1 cellular context compared by ENCODE assay signal in the genomic region with DNA sequence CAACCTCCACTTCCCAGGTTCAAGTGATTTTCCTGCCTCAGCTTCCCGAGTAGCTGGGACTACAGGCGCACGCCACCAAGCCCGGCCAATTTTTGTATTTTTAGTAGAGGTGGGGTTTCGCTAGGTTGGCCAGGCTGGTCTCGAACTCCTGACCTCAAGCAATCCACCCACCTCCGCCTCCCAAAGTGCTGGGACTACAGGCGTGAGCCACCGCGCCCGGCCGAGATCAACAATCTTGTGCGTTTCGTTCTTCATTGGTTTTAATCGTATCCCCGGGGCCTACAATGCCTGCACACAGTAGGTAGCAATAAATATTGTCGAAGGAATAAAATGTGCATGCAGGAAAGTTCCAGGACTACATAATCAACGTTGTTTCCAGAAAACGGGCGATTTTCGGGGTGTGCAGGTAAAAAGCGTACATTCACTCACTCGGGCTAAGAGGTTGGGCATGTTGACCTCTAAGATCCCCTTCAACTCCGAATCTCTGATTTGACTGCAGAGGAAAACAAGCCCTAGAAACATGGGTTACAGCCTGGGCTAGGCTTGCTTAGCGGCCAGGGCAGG.
A peak's percentile ranks its signal among the peaks of the same experiment; 100 is the strongest.
TF ChIP-seq lines count a peak whose summit lies in the region.

No MANE protein-coding gene starts in this region.

TF ChIP-seq in K562, 482 proteins besides CTCF, POLR2A, EP300 and RAD21 (continued from another document):
- 0 out of 2 replicates have a peak, but pooled peaks have one; percentile 31 for TF ChIP-seq MIER1 (IDR thresholded peaks at IDR 0.05; ENCODE audit: low read depth)
- TF ChIP-seq ZC3H4 (CRISPR knock-in tag; IDR thresholded peaks at IDR 0.05; ENCODE audit: borderline replicate concordance) = peak; percentile 38; the same call in 1 of the 2 replicates
- 0 out of 4 replicates have a peak, but pooled peaks of 1 of the 2 experiments have one; percentile 16 for TF ChIP-seq TEAD1 (CRISPR knock-in tag; IDR thresholded peaks at IDR 0.05)
- TF ChIP-seq MCM7 (IDR thresholded peaks at IDR 0.05) = no peak
- TF ChIP-seq, protein P1, sequence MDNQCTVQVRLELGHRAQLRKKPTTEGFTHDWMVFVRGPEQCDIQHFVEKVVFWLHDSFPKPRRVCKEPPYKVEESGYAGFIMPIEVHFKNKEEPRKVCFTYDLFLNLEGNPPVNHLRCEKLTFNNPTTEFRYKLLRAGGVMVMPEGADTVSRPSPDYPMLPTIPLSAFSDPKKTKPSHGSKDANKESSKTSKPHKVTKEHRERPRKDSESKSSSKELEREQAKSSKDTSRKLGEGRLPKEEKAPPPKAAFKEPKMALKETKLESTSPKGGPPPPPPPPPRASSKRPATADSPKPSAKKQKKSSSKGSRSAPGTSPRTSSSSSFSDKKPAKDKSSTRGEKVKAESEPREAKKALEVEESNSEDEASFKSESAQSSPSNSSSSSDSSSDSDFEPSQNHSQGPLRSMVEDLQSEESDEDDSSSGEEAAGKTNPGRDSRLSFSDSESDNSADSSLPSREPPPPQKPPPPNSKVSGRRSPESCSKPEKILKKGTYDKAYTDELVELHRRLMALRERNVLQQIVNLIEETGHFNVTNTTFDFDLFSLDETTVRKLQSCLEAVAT (IDR thresholded peaks at IDR 0.05) = peak in 1 of 2 experiments; percentile 30; a peak in 1 of 4 replicates
- peak; percentile 43; the same call in 1 of the 2 replicates for TF ChIP-seq DPF2 (IDR thresholded peaks at IDR 0.05)
- TF ChIP-seq, protein P2, sequence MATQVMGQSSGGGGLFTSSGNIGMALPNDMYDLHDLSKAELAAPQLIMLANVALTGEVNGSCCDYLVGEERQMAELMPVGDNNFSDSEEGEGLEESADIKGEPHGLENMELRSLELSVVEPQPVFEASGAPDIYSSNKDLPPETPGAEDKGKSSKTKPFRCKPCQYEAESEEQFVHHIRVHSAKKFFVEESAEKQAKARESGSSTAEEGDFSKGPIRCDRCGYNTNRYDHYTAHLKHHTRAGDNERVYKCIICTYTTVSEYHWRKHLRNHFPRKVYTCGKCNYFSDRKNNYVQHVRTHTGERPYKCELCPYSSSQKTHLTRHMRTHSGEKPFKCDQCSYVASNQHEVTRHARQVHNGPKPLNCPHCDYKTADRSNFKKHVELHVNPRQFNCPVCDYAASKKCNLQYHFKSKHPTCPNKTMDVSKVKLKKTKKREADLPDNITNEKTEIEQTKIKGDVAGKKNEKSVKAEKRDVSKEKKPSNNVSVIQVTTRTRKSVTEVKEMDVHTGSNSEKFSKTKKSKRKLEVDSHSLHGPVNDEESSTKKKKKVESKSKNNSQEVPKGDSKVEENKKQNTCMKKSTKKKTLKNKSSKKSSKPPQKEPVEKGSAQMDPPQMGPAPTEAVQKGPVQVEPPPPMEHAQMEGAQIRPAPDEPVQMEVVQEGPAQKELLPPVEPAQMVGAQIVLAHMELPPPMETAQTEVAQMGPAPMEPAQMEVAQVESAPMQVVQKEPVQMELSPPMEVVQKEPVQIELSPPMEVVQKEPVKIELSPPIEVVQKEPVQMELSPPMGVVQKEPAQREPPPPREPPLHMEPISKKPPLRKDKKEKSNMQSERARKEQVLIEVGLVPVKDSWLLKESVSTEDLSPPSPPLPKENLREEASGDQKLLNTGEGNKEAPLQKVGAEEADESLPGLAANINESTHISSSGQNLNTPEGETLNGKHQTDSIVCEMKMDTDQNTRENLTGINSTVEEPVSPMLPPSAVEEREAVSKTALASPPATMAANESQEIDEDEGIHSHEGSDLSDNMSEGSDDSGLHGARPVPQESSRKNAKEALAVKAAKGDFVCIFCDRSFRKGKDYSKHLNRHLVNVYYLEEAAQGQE (CRISPR knock-in tag; IDR thresholded peaks at IDR 0.05; ENCODE audit: low read depth) = no peak
- TF ChIP-seq, protein P3, sequence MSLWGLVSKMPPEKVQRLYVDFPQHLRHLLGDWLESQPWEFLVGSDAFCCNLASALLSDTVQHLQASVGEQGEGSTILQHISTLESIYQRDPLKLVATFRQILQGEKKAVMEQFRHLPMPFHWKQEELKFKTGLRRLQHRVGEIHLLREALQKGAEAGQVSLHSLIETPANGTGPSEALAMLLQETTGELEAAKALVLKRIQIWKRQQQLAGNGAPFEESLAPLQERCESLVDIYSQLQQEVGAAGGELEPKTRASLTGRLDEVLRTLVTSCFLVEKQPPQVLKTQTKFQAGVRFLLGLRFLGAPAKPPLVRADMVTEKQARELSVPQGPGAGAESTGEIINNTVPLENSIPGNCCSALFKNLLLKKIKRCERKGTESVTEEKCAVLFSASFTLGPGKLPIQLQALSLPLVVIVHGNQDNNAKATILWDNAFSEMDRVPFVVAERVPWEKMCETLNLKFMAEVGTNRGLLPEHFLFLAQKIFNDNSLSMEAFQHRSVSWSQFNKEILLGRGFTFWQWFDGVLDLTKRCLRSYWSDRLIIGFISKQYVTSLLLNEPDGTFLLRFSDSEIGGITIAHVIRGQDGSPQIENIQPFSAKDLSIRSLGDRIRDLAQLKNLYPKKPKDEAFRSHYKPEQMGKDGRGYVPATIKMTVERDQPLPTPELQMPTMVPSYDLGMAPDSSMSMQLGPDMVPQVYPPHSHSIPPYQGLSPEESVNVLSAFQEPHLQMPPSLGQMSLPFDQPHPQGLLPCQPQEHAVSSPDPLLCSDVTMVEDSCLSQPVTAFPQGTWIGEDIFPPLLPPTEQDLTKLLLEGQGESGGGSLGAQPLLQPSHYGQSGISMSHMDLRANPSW (CRISPR knock-in tag; IDR thresholded peaks at IDR 0.05) = 0 out of 2 replicates have a peak, but pooled peaks have one; percentile 54
- TF ChIP-seq PHF21A (IDR thresholded peaks at IDR 0.05; ENCODE audit: borderline replicate concordance, low read depth) = 0 out of 2 replicates have a peak, but pooled peaks have one; percentile 22
- TF ChIP-seq, protein P4, sequence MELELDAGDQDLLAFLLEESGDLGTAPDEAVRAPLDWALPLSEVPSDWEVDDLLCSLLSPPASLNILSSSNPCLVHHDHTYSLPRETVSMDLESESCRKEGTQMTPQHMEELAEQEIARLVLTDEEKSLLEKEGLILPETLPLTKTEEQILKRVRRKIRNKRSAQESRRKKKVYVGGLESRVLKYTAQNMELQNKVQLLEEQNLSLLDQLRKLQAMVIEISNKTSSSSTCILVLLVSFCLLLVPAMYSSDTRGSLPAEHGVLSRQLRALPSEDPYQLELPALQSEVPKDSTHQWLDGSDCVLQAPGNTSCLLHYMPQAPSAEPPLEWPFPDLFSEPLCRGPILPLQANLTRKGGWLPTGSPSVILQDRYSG (tag; conservative IDR thresholded peaks at IDR 0.05; ENCODE audit: low read depth) = 0 out of 2 replicates have a peak, but pooled peaks have one; percentile 20
- no peak for TF ChIP-seq SRSF9 (IDR thresholded peaks at IDR 0.05; ENCODE audit: borderline replicate concordance, low read depth, low read length)
- TF ChIP-seq PML (IDR thresholded peaks at IDR 0.05; ENCODE audit: low read length) = 0 out of 2 replicates have a peak, but pooled peaks have one; percentile 14
- TF ChIP-seq FOXA3 (CRISPR knock-in tag; conservative IDR thresholded peaks at IDR 0.05 in 1 of 2, IDR thresholded peaks at IDR 0.05 in 1 of 2) = 0 out of 4 replicates have a peak, but pooled peaks of 1 of the 2 experiments have one; percentile 35
- TF ChIP-seq CHD2 (IDR thresholded peaks at IDR 0.05; ENCODE audit: low read depth, low read length) = no peak
- TF ChIP-seq ZNF589 (CRISPR knock-in tag; IDR thresholded peaks at IDR 0.05; ENCODE audit: low read depth) = no peak
- TF ChIP-seq HNRNPLL (IDR thresholded peaks at IDR 0.05; ENCODE audit: low read depth, low read length, poor library complexity, severe bottlenecking) = peak; percentile 5
- peak; percentile 63 for TF ChIP-seq EGR1 (conservative IDR thresholded peaks at IDR 0.05)
- peak; percentile 72 for TF ChIP-seq ZFX (CRISPR knock-in tag; IDR thresholded peaks at IDR 0.05)
- TF ChIP-seq CBX1 (IDR thresholded peaks at IDR 0.05; ENCODE audit: low read depth) = 0 out of 2 replicates have a peak, but pooled peaks have one; percentile 62
